ENCODE assay signal across 8 cellular contexts in the genomic region with DNA sequence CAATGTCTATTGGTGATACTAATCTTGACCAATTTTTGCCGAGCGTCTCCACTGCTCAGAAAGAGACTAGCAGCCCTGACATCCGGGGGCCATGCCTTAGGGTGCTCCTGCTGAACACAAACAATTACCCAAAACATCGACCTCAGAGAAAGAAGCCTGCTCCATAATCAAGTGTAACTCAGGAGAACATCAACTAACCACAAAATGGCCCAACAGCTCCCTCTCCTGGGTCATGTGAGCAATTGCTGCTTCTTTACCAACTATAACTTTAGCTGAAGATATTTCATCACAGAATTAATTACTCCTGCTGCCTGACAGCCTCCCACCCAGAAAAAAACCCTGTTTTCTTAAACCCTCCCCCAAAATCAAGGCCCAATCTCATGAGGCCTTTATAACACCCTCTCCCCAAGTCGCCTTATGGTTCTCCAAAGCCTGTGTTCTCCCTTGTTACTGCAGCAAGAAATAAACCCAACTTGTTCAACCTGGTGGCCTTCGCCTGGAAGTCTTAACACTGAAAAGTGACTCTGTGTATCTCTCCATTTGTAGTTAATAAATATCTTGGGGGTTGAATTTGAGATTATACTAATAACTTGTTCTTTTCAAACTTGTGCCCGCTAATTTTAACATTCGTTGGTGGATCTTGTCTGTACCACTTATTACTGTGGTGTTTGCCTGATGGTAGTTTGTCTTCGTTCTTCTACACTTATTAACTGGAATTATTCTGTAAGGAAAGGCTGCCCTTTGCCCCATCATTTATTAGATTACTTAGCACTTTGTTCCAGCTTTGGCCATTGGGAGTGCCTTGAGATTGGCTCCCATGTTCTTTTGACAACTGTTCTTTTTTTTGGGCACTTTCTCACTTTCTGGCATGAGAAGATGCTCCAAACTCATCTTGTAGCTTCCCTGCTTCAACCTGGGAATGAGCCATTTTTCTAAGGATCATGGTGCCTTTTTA. TPM values are rescaled to one million over a fixed set of nuclear protein-coding genes. Genes with fewer than 3 reads are reported as not detected.
A peak's percentile ranks its signal among the peaks of the same experiment; 100 is the strongest.
DNase-seq lines count a peak whose midpoint lies in the region; ATAC-seq and TF ChIP-seq lines count a peak whose summit lies in the region.

No MANE protein-coding gene starts in this region.

- WGBS in esophagus muscularis mucosa = 41% methylated on average over 9 of the region's 9 CpGs

- peak; percentile 71 to 80 for ATAC-seq in natural killer cell treated with Interleukin-12 subunit alpha and Interleukin-12 subunit beta and Interleukin-15 and Interleukin-18, amount 100 ng/mL, for 72 hours

- TF ChIP-seq EP300 in esophagus muscularis mucosa (IDR thresholded peaks at IDR 0.05) = no peak

- no peak overlapping the region for H3K27ac ChIP-seq in esophagus muscularis mucosa (replicated peaks in 1 of 4)

- peaks cover 0 to 5% of the 10 kb centered on the region in 2 donors for H3K27me3 Mint-ChIP-seq in natural killer cell treated with Interleukin-12 subunit alpha and Interleukin-12 subunit beta and Interleukin-15 and Interleukin-18, amount 100 ng/mL, for 72 hours

- H3K9me3 ChIP-seq in esophagus muscularis mucosa = no peaks in the 10 kb centered on the region

- peaks cover 5 to 21% of the 10 kb centered on the region in 2 donors for H3K4me1 Mint-ChIP-seq in natural killer cell treated with Interleukin-12 subunit alpha and Interleukin-12 subunit beta and Interleukin-15 and Interleukin-18, amount 100 ng/mL, for 72 hours (ENCODE audit: low read depth in 2 of 2)

- no peaks in the 10 kb centered on the region for H3K36me3 ChIP-seq in esophagus muscularis mucosa

- in situ Hi-C loops in KBM-7 (cut with MboI; ENCODE audit: low pct_unique_long_range_greater_than_20kb, low sequenced_read_pairs) = loop anchor here (25.0 kb wide), 1 partner anchor 549 kb away; a partner anchor contains a TSS

- DNase-seq in KBM-7 (peak; percentile 72), OCI-M2 (lab: John Stamatoyannopoulos, UW; ENCODE audit: unreplicated experiment) (peak; percentile 34), activated T-cell treated with anti-CD3 and anti-CD28 coated beads for 4 hours (peak; percentile 52), esophagus muscularis mucosa (ENCODE audit: extremely low spot score) (no peak)
- DNase-seq in natural killer cell treated with Interleukin-12 subunit alpha and Interleukin-12 subunit beta and Interleukin-15 and Interleukin-18, amount 100 ng/mL, for 72 hours (ENCODE audit: low spot score) = peak; percentile 67
- peak; percentile 54 for DNase-seq in stimulated activated naive CD4-positive, alpha-beta T cell treated with Interleukin-2 at 50 U/mL for 16 hours (lab: John Stamatoyannopoulos, UW)
- no peak for DNase-seq in NK-92 treated with Interleukin-12 subunit alpha and Interleukin-12 subunit beta, amount 100 ng/mL, for 24 hours (lab: John Stamatoyannopoulos, UW)

- H3K27me3 ChIP-seq in esophagus muscularis mucosa = peaks cover 0 to 6% (median 0%) of the 10 kb centered on the region in 4 donors

- H3K4me3 Mint-ChIP-seq in natural killer cell treated with Interleukin-12 subunit alpha and Interleukin-12 subunit beta and Interleukin-15 and Interleukin-18, amount 100 ng/mL, for 72 hours = no peak overlapping the region

- TF ChIP-seq CTCF in GM12875 (IDR thresholded peaks at IDR 0.05; ENCODE audit: borderline replicate concordance, insufficient read depth, low read depth, low read length) (peak; percentile 81), esophagus muscularis mucosa (IDR thresholded peaks at IDR 0.05) (peak; percentile 79 to 86 (median 83))

- H3K36me3 Mint-ChIP-seq in natural killer cell treated with Interleukin-12 subunit alpha and Interleukin-12 subunit beta and Interleukin-15 and Interleukin-18, amount 100 ng/mL, for 72 hours = no peaks in the 10 kb centered on the region

- no peaks in the 10 kb centered on the region for H3K4me1 ChIP-seq in esophagus muscularis mucosa

- H3K4me3 ChIP-seq in GM12875 (ENCODE audit: low read depth, low read length) (no peak overlapping the region), esophagus muscularis mucosa (no peak overlapping the region)

- intact Hi-C loops in esophagus muscularis mucosa (cut with DNase I) = loop anchor here (5.0 kb wide), 2 partner anchors 164 to 279 kb away; no protein-coding TSS in a partner anchor

- TF ChIP-seq POLR2A in esophagus muscularis mucosa (IDR thresholded peaks at IDR 0.05; ENCODE audit: low read depth) = no peak

- no peak overlapping the region for H3K27ac Mint-ChIP-seq in natural killer cell treated with Interleukin-12 subunit alpha and Interleukin-12 subunit beta and Interleukin-15 and Interleukin-18, amount 100 ng/mL, for 72 hours

- no peaks in the 10 kb centered on the region for H3K9me3 Mint-ChIP-seq in natural killer cell treated with Interleukin-12 subunit alpha and Interleukin-12 subunit beta and Interleukin-15 and Interleukin-18, amount 100 ng/mL, for 72 hours

RNA-seq across cellular contexts. Expression of a gene that starts 21.2 kb away (rescaled TPM):
- total RNA-seq in esophagus muscularis mucosa = 100 to 1,000 TPM in 2 of 4 donors, 10 to 100 TPM in 2; 30.7 to 112 (median 77.2) TPM
- not detected for total RNA-seq in natural killer cell treated with Interleukin-12 subunit alpha and Interleukin-12 subunit beta and Interleukin-15 and Interleukin-18, amount 100 ng/mL, for 72 hours

RNA-seq across cellular contexts. Expression of a gene that starts 24.9 kb away (rescaled TPM):
- total RNA-seq in esophagus muscularis mucosa = 10 to 100 TPM; 45.7 to 60.1 (median 53.7) TPM
- total RNA-seq in natural killer cell treated with Interleukin-12 subunit alpha and Interleukin-12 subunit beta and Interleukin-15 and Interleukin-18, amount 100 ng/mL, for 72 hours = 100 to 1,000 TPM; 123 to 211 TPM

RNA-seq across cellular contexts. Expression of a gene that starts 47.6 kb away (rescaled TPM):
- 10 to 100 TPM in 2 of 4 donors, 1 to 10 TPM in 2; 7.3 to 15.5 (median 10.8) TPM for total RNA-seq in esophagus muscularis mucosa
- total RNA-seq in natural killer cell treated with Interleukin-12 subunit alpha and Interleukin-12 subunit beta and Interleukin-15 and Interleukin-18, amount 100 ng/mL, for 72 hours = 1 to 10 TPM; 1.1 to 1.9 TPM

Comparison
In these comparisons a context has a peak if more than half of its experiments do, and no peak if none do; other contexts are left out.
1. DNase-seq: peak in KBM-7 (single experiment), OCI-M2 (single experiment), activated T-cell treated with anti-CD3 and anti-CD28 coated beads for 4 hours (single experiment), natural killer cell treated with Interleukin-12 subunit alpha and Interleukin-12 subunit beta and Interleukin-15 and Interleukin-18, amount 100 ng/mL, for 72 hours (single experiment) and stimulated activated naive CD4-positive, alpha-beta T cell treated with Interleukin-2 at 50 U/mL for 16 hours (single experiment); none in esophagus muscularis mucosa (single experiment) and NK-92 treated with Interleukin-12 subunit alpha and Interleukin-12 subunit beta, amount 100 ng/mL, for 24 hours (single experiment).
2. RNA of a gene that starts 21.2 kb away (total RNA-seq): 30.7 to 112 TPM in esophagus muscularis mucosa; not detected in natural killer cell treated with Interleukin-12 subunit alpha and Interleukin-12 subunit beta and Interleukin-15 and Interleukin-18, amount 100 ng/mL, for 72 hours; every median in the first group is over 10 times any median in the second.